Comparison of ENCODE assay signal across 34 cellular contexts in the genomic region with DNA sequence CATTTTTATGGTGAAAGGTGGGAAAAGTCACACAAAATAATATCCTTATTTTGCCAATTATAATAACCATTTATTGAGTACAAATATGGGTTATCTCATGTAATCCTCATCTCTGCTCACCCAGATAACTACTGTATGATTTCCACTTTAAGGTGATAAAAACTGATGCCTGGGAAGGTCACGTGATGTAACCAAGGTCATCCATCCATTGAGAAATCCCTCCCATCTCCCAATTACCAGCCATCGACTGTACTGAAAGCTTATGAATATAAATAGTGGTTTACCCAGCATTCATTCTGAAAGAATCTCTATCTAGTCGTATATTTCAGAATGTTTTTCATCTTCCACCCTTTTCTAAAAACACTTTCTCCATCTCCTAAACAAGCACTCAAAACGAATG.
"Had no signal": no experiment of that assay in that cellular context is flagged by ENCODE, and none has a peak within 500 bp of the region (broad histone marks: within the 10 kb centered on the region; RNA-seq: fewer than 3 reads in every experiment).

No MANE protein-coding gene starts in this region.

- FAIRE-seq: astrocyte, bronchial epithelial cell had no signal

- DNase-seq: activated effector memory CD4-positive, alpha-beta T cell treated with anti-CD3 and anti-CD28 coated beads, Interleukin-2, amount 50 U/mL, for 16 hours; activated effector memory CD4-positive, alpha-beta T cell treated with Interleukin-2 at 50 U/mL for 16 hours; activated gamma-delta T cell; activated gamma-delta T cell treated with Interleukin-2 at 50 U/mL for 16 hours; activated naive CD4-positive, alpha-beta T cell; activated naive CD4-positive, alpha-beta T cell treated with anti-CD3 and anti-CD28 coated beads for 36 hours; activated naive CD4-positive, alpha-beta T cell treated with anti-CD3 and anti-CD28 coated beads, Interleukin-2, amount 10 ng/mL, durations not matched to agents 7 days and 5 days; activated naive CD4-positive, alpha-beta T cell treated with anti-CD3 and anti-CD28 coated beads, Interleukin-2, amount 50 U/mL, for 16 hours; activated naive CD4-positive, alpha-beta T cell treated with Interleukin-2 at 50 U/mL for 16 hours; activated naive CD8-positive, alpha-beta T cell treated with anti-CD3 and anti-CD28 coated beads for 36 hours; activated naive CD8-positive, alpha-beta T cell treated with anti-CD3 and anti-CD28 coated beads, Interleukin-2, amount 10 ng/mL, durations not matched to agents 7 days and 5 days; activated naive CD8-positive, alpha-beta T cell treated with anti-CD3 and anti-CD28 coated beads, Interleukin-2, amount 50 U/mL, for 24 hours; activated T-cell treated with anti-CD3 and anti-CD28 coated beads, Interleukin-2, amount 50 U/mL, for 1 hour; activated T-cell treated with anti-CD3 and anti-CD28 coated beads, Interleukin-2, amount 50 U/mL, for 24 hours; activated T-cell treated with anti-CD3 and anti-CD28 coated beads, Interleukin-2, amount 50 U/mL, for 4 hours; activated T-cell treated with anti-CD3 and anti-CD28 coated beads, Interleukin-2, amount 50 U/mL, for 48 hours; activated T-cell treated with anti-CD3 and anti-CD28 coated beads, Interleukin-2, amount 50 U/mL, for 72 hours; adrenal gland; amniotic stem cell; amygdala; anterior cingulate cortex; aorta; body of pancreas; brain microvascular endothelial cell; caudate nucleus; central memory CD4-positive, alpha-beta T cell; cerebellar nuclear complex had no signal

- H3K27ac ChIP-seq: adrenal gland, ascending aorta, body of pancreas, brain microvascular endothelial cell, breast epithelium, cardiac muscle cell had no signal

- H3K4me3 ChIP-seq: adrenal gland, ascending aorta, body of pancreas, breast epithelium, cardiac muscle cell had no signal

- H3K9me3 ChIP-seq: adrenal gland, ascending aorta, body of pancreas, breast epithelium had no signal

- H3K36me3 ChIP-seq: adrenal gland, ascending aorta, brain microvascular endothelial cell, breast epithelium, cardiac muscle cell had no signal

- H3K4me1 ChIP-seq: adrenal gland, ascending aorta, body of pancreas, breast epithelium had no signal

- H3K27me3 ChIP-seq: ascending aorta, body of pancreas, cardiac muscle cell had no signal

- ATAC-seq: activated naive CD4-positive, alpha-beta T cell treated with anti-CD3 and anti-CD28 coated beads, Interleukin-2, amount 50 U/mL, for 72 hours; activated naive CD8-positive, alpha-beta T cell treated with anti-CD3 and anti-CD28 coated beads, Interleukin-2, amount 50 U/mL, for 24 hours; activated T-cell treated with anti-CD3 and anti-CD28 coated beads, Interleukin-2, amount 50 U/mL, for 4 hours; activated T-cell treated with anti-CD3 and anti-CD28 coated beads, Interleukin-2, amount 50 U/mL, for 72 hours; activated T-helper 17 cell treated with anti-CD3 and anti-CD28 coated beads, Interleukin-2, amount 50 U/mL, for 72 hours; body of pancreas had no signal
